In genomic region chr22:39457546-39458442, GRCh38 we compare ENCODE assay signal across 8 cellular contexts. TPM values are rescaled to one million over a fixed set of nuclear protein-coding genes. Genes with fewer than 3 reads are reported as not detected.
DNase-seq lines count a peak whose midpoint lies in the region; ATAC-seq and TF ChIP-seq lines count a peak whose summit lies in the region.

No MANE protein-coding gene starts in this region.

- TF ChIP-seq CTCF in astrocyte of the cerebellum (IDR thresholded peaks at IDR 0.05; ENCODE audit: low read depth, low read length, missing control alignments), result no peak
- TF ChIP-seq CTCF in lung (IDR thresholded peaks at IDR 0.05; ENCODE audit: control extremely low read depth, extremely low read depth), result no peak
- no peak for TF ChIP-seq CTCF in upper lobe of right lung (IDR thresholded peaks at IDR 0.05)

- in situ Hi-C loops in astrocyte of the cerebellum (cut with HindIII; ENCODE audit: low sequenced_read_pairs), result no loop called here

- H3K9me3 ChIP-seq in lung (ENCODE audit: control insufficient read depth in 2 of 2, insufficient read depth in 1 of 2, low read length in 1 of 2), result no peaks in the 10 kb centered on the region
- H3K9me3 ChIP-seq in upper lobe of right lung, result no peaks in the 10 kb centered on the region

- intact Hi-C loops in upper lobe of right lung (cut with DNase I), result no loop called here

- H3K27ac ChIP-seq in lung (ENCODE audit: low read depth in 1 of 2, low read length in 1 of 2) (peak overlapping the region; percentile 15 to 25), upper lobe of right lung (peak overlapping the region; percentile 47)

- H3K4me1 ChIP-seq in lung (ENCODE audit: control insufficient read depth in 2 of 2, insufficient read depth in 2 of 2, low read length in 2 of 2) (peaks cover 0 to 8% of the 10 kb centered on the region in 2 donors), upper lobe of right lung (peaks cover 9% of the 10 kb centered on the region)

- WGBS in lung, 2 donors, result 0 to 1% methylated on average over 26 to 85 of the region's 85 CpGs

- no peaks in the 10 kb centered on the region for H3K36me3 ChIP-seq in lung (ENCODE audit: control insufficient read depth in 2 of 2, insufficient read depth in 2 of 2, low read length in 2 of 2)
- H3K36me3 ChIP-seq in upper lobe of right lung, result no peaks in the 10 kb centered on the region

- peak; percentile 29 for DNase-seq in activated T-cell treated with anti-CD3 and anti-CD28 coated beads, Interleukin-2, amount 50 U/mL, for 1 hour
- DNase-seq in activated T-cell treated with anti-CD3 and anti-CD28 coated beads for 4 hours (no peak), astrocyte of the cerebellum (ENCODE audit: low read depth) (no peak), lung (ENCODE audit: low spot score) (no peak), upper lobe of right lung (no peak), NOMO-1 (lab: John Stamatoyannopoulos, UW; ENCODE audit: unreplicated experiment in 2 of 2) (no peak)

- ATAC-seq in lung (ENCODE audit: insufficient read depth, low FRiP score) (no peak), upper lobe of right lung (peak; percentile 1), HG02970 (IDR thresholded peaks at IDR 0.05; ENCODE audit: low FRiP score, unreplicated experiment) (no peak), GM19324 (IDR thresholded peaks at IDR 0.05; ENCODE audit: low FRiP score, unreplicated experiment) (no peak)

- H3K4me3 ChIP-seq in astrocyte of the cerebellum (ENCODE audit: low read depth, low read length), result peak overlapping the region; percentile 23
- H3K4me3 ChIP-seq in lung, result peak overlapping the region; percentile 27
- peak overlapping the region; percentile 48 for H3K4me3 ChIP-seq in upper lobe of right lung

- no peaks in the 10 kb centered on the region for H3K27me3 ChIP-seq in lung (ENCODE audit: control insufficient read depth, insufficient read depth)
- peaks cover 23% of the 10 kb centered on the region for H3K27me3 ChIP-seq in upper lobe of right lung

RNA-seq across cellular contexts. Expression of gene MGAT3, which starts 1.0 kb away (rescaled TPM):
- total RNA-seq in lung, result 10 to 100 TPM in 1 of 2 donors, 1 to 10 TPM in 1; 5.8 to 19.4 TPM
- polyA plus RNA-seq in lung, result 1 to 10 TPM; 5.6 to 6.0 TPM
- total RNA-seq in upper lobe of right lung, result 34.8 TPM

RNA-seq across cellular contexts. Expression of gene MIEF1, which starts 44.3 kb away (rescaled TPM):
- 10 to 100 TPM; 18.4 to 28.9 TPM for total RNA-seq in lung
- polyA plus RNA-seq in lung, result 10 to 100 TPM in 1 of 2 donors, 1 to 10 TPM in 1; 7.1 to 16.5 TPM
- total RNA-seq in upper lobe of right lung, result 24.3 TPM

RNA-seq across cellular contexts. Expression of gene TAB1, which starts 58.2 kb away (rescaled TPM):
- total RNA-seq in lung, result 10 to 100 TPM; 20.2 to 29.7 TPM
- 10 to 100 TPM; 13.9 to 16.4 TPM for polyA plus RNA-seq in lung
- 31.0 TPM for total RNA-seq in upper lobe of right lung
